ENCODE assay signal across 31 cellular contexts in genomic region chrX:49249616-49250015, GRCh38. TPM values are rescaled to one million over a fixed set of nuclear protein-coding genes. Genes with fewer than 3 reads are reported as not detected.
"Had no signal": no experiment of that assay in that cellular context is flagged by ENCODE, and none has a peak within 500 bp of the region (broad histone marks: within the 10 kb centered on the region; RNA-seq: fewer than 3 reads in every experiment).

No MANE protein-coding gene starts in this region.

- H3K27me3 ChIP-seq: neural progenitor cell, neutrophil, ovary, right atrium auricular region, right lobe of liver, tibial nerve, uterus had no signal

- H3K36me3 Mint-ChIP-seq: natural killer cell had no signal

- FAIRE-seq: islet of Langerhans had no signal

- H3K9me3 Mint-ChIP-seq: immature natural killer cell; natural killer cell; stimulated activated naive CD8-positive, alpha-beta T cell treated with anti-CD3 and anti-CD28 coated beads, Interleukin-15, Interleukin-2, amounts not matched to agents 100 ng/mL and 50 ng/mL, for 24 hours; type B pancreatic cell had no signal

- H3K9me3 ChIP-seq: left ventricle myocardium inferior, neutrophil, ovary, right atrium auricular region, right lobe of liver, tibial nerve, uterus had no signal

- H3K27me3 Mint-ChIP-seq: naive B cell; progenitor cell of endocrine pancreas; stimulated activated naive CD8-positive, alpha-beta T cell treated with anti-CD3 and anti-CD28 coated beads, Interleukin-15, Interleukin-2, amounts not matched to agents 100 ng/mL and 50 ng/mL, for 24 hours; type B pancreatic cell had no signal

- H3K27ac ChIP-seq: left ventricle myocardium inferior, neural progenitor cell, neutrophil, ovary, right atrium auricular region, right lobe of liver, tibial nerve, uterus had no signal

- H2AFZ ChIP-seq: neural progenitor cell had no signal

- H3K9ac ChIP-seq: neural progenitor cell had no signal

- H3K4me3 Mint-ChIP-seq: mesothelial cell of epicardium; naive B cell; nephron progenitor cell; neural progenitor cell; stimulated activated naive CD8-positive, alpha-beta T cell treated with anti-CD3 and anti-CD28 coated beads, Interleukin-15, Interleukin-2, amounts not matched to agents 100 ng/mL and 50 ng/mL, for 24 hours; type B pancreatic cell had no signal

- H3K27ac Mint-ChIP-seq: immature natural killer cell; mesothelial cell of epicardium; natural killer cell; nephron progenitor cell; neural progenitor cell; progenitor cell of endocrine pancreas; stimulated activated naive CD8-positive, alpha-beta T cell treated with anti-CD3 and anti-CD28 coated beads, Interleukin-15, Interleukin-2, amounts not matched to agents 100 ng/mL and 50 ng/mL, for 24 hours; type B pancreatic cell had no signal

- H3K4me1 Mint-ChIP-seq: mesothelial cell of epicardium, nephron progenitor cell, neural progenitor cell had no signal

- ATAC-seq: natural killer cell, right lobe of liver had no signal

- H3K36me3 ChIP-seq: neural progenitor cell, ovary, uterus had no signal

- H3K4me2 ChIP-seq: neural progenitor cell, smooth muscle cell had no signal

- DNase-seq: hypothalamus; immature natural killer cell; left ventricle myocardium inferior; mesendoderm; naive B cell; natural killer cell; nephron progenitor cell; occipital lobe; ovary; right lobe of liver; stimulated activated CD4-positive, alpha-beta T cell treated with anti-CD3 and anti-CD28 coated beads, Interleukin-12 subunit alpha, Interleukin-12 subunit beta, amount 100 ng/mL, for 4 hours; stimulated activated CD4-positive, alpha-beta T cell treated with anti-CD3 and anti-CD28 coated beads, Interleukin-15, amount 100 ng/mL, for 24 hours; stimulated activated CD4-positive, alpha-beta T cell treated with anti-CD3 and anti-CD28 coated beads, Interleukin-2, amount 100 ng/mL, for 24 hours; stimulated activated CD4-positive, alpha-beta T cell treated with anti-CD3 and anti-CD28 coated beads, Interleukin-4, amount 100 ng/mL, for 1 hour; stimulated activated naive CD4-positive, alpha-beta T cell; uterus had no signal

- H3K4me3 ChIP-seq: left ventricle myocardium inferior, lung, neural progenitor cell, ovary, right atrium auricular region, right lobe of liver, smooth muscle cell, tibial nerve, uterus had no signal

- H3K4me1 ChIP-seq: left ventricle myocardium inferior, neural progenitor cell, right atrium auricular region, right lobe of liver, tibial nerve, uterus had no signal

RNA-seq across cellular contexts. Expression of gene FOXP3, which starts 14.9 kb away (rescaled TPM):
- total RNA-seq: left ventricle myocardium inferior, pulmonary artery endothelial cell, right atrium auricular region, skeletal muscle tissue, smooth muscle cell, uterus had no signal
- polyA plus RNA-seq: smooth muscle cell had no signal

RNA-seq across cellular contexts. Expression of gene CACNA1F, which starts 16.5 kb away (rescaled TPM):
- total RNA-seq: kidney epithelial cell, occipital lobe, pulmonary artery endothelial cell, skeletal muscle tissue, smooth muscle cell, temporal lobe had no signal

RNA-seq across cellular contexts. Expression of gene SYP, which starts 49.6 kb away (rescaled TPM):
- total RNA-seq: smooth muscle cell had no signal
- polyA plus RNA-seq: smooth muscle cell had no signal
